In genomic region chr11:46364056-46364455, GRCh38 we compare ENCODE assay signal across 12 cellular contexts. TPM values are rescaled to one million over a fixed set of nuclear protein-coding genes. Genes with fewer than 3 reads are reported as not detected.
DNase-seq lines count a peak whose midpoint lies in the region; ATAC-seq and TF ChIP-seq lines count a peak whose summit lies in the region.
"Had no signal": no experiment of that assay in that cellular context is flagged by ENCODE, and none has a peak within 500 bp of the region (broad histone marks: within the 10 kb centered on the region; RNA-seq: fewer than 3 reads in every experiment).

No MANE protein-coding gene starts in this region.

- TF ChIP-seq EP300 in upper lobe of left lung (IDR thresholded peaks at IDR 0.05), result no peak

- ATAC-seq in lung (ENCODE audit: insufficient read depth, low FRiP score), result no peak
- no peak for ATAC-seq in upper lobe of left lung (ENCODE audit: low FRiP score in 2 of 2)
- no peak for ATAC-seq in HG02840 (IDR thresholded peaks at IDR 0.05; ENCODE audit: low FRiP score, unreplicated experiment)
- ATAC-seq: K562 had no signal

- H3K4me2 ChIP-seq in mammary epithelial cell (ENCODE audit: insufficient read depth, low read depth, low read length), result no peak overlapping the region

- in situ Hi-C loops in mammary epithelial cell (cut with MboI; ENCODE audit: low sequenced_read_pairs in 2 of 2), result no loop called here

- intact Hi-C loops in breast epithelium (cut with DNase I; ENCODE audit: low total_unique reads) (no loop called here), mammary epithelial cell (cut with micrococcal nuclease) (no loop called here), adrenal gland (cut with DNase I) (no loop called here)

- no peak overlapping the region for H2AFZ ChIP-seq in mammary epithelial cell (ENCODE audit: low read depth, low read length)

- no peak overlapping the region for H3K27ac Mint-ChIP-seq in activated CD4-positive, alpha-beta T cell treated with anti-CD3 and anti-CD28 coated beads, Interleukin-2, amount 10 ng/mL, durations not matched to agents 7 days and 5 days

- BruUV-seq in mammary epithelial cell (replicated peaks; lab: Mats Ljungman, UMichigan), result no TSS peak

- POLR2A ChIA-PET in activated CD4-positive, alpha-beta T cell treated with anti-CD3 and anti-CD28 coated beads, Interleukin-2, amount 10 ng/mL, durations not matched to agents 7 days and 5 days (lab: Charles Lee), result no interaction called here

- dilution Hi-C loops in mammary epithelial cell (cut with HindIII; ENCODE audit: low sequenced_read_pairs), result no loop called here

- H3K79me2 ChIP-seq in mammary epithelial cell (ENCODE audit: insufficient read depth, low read length), result peaks cover 88% of the 10 kb centered on the region

- H3K27me3 Mint-ChIP-seq in activated CD4-positive, alpha-beta T cell treated with anti-CD3 and anti-CD28 coated beads, Interleukin-2, amount 10 ng/mL, durations not matched to agents 7 days and 5 days, result no peaks in the 10 kb centered on the region

- TF ChIP-seq POLR2A in breast epithelium (IDR thresholded peaks at IDR 0.05) (no peak), adrenal gland (IDR thresholded peaks at IDR 0.05) (no peak), upper lobe of left lung (IDR thresholded peaks at IDR 0.05) (no peak)

- 77% methylated on average over 7 of the region's 9 CpGs for WGBS in mammary epithelial cell (ENCODE audit: low coverage, missing lambda C conversion rate)
- WGBS in adrenal gland, 4 donors, result 74 to 82% (median 79%) methylated on average over 7 to 9 of the region's 9 CpGs
- WGBS in lung, 2 donors, result 79 to 89% methylated on average over 9 of the region's 9 CpGs
- WGBS in upper lobe of left lung, 2 donors, result 83 to 87% methylated on average over 5 to 9 of the region's 9 CpGs

- H3K9me3 ChIP-seq in breast epithelium, result no peaks in the 10 kb centered on the region
- H3K9me3 ChIP-seq in mammary epithelial cell (replicated peaks; ENCODE audit: insufficient read depth, low read length), result no peaks in the 10 kb centered on the region
- no peaks in the 10 kb centered on the region for H3K9me3 ChIP-seq in adrenal gland (replicated peaks in 1 of 3)
- no peaks in the 10 kb centered on the region for H3K9me3 ChIP-seq in lung (ENCODE audit: control insufficient read depth in 2 of 2, insufficient read depth in 1 of 2, low read length in 1 of 2)
- no peaks in the 10 kb centered on the region for H3K9me3 ChIP-seq in upper lobe of left lung
- H3K9me3 ChIP-seq: ascending aorta had no signal

- H3K4me1 ChIP-seq in breast epithelium, result peaks cover 22 to 29% of the 10 kb centered on the region in 2 donors
- peaks cover 39% of the 10 kb centered on the region for H3K4me1 ChIP-seq in mammary epithelial cell (ENCODE audit: insufficient read depth, low read length)
- H3K4me1 ChIP-seq in adrenal gland (replicated peaks in 1 of 2), result peaks cover 20 to 41% of the 10 kb centered on the region in 2 donors
- H3K4me1 ChIP-seq in lung (ENCODE audit: control insufficient read depth in 2 of 2, insufficient read depth in 2 of 2, low read length in 2 of 2), result peaks cover 4 to 32% of the 10 kb centered on the region in 2 donors
- H3K4me1 ChIP-seq in upper lobe of left lung, result peaks cover 42 to 74% (median 55%) of the 10 kb centered on the region in 4 donors

- no peak for TF ChIP-seq CTCF in breast epithelium (IDR thresholded peaks at IDR 0.05)
- no peak for TF ChIP-seq CTCF in mammary epithelial cell (conservative IDR thresholded peaks at IDR 0.05 in 1 of 2, IDR thresholded peaks at IDR 0.05 in 1 of 2; ENCODE audit: extremely low read depth in 1 of 2, insufficient read depth in 1 of 2, low read depth in 1 of 2, low read length in 2 of 2)
- no peak for TF ChIP-seq CTCF in adrenal gland (IDR thresholded peaks at IDR 0.05)
- TF ChIP-seq CTCF in lung (IDR thresholded peaks at IDR 0.05; ENCODE audit: control extremely low read depth, extremely low read depth), result no peak
- TF ChIP-seq CTCF in upper lobe of left lung (IDR thresholded peaks at IDR 0.05), result no peak

- no peak overlapping the region for H3K9ac ChIP-seq in mammary epithelial cell (ENCODE audit: insufficient read depth, low read length)

- H3K27me3 ChIP-seq in breast epithelium, result no peaks in the 10 kb centered on the region
- no peaks in the 10 kb centered on the region for H3K27me3 ChIP-seq in mammary epithelial cell (ENCODE audit: insufficient read depth, low read length)
- no peaks in the 10 kb centered on the region for H3K27me3 ChIP-seq in adrenal gland
- H3K27me3 ChIP-seq in lung (ENCODE audit: control insufficient read depth, insufficient read depth), result no peaks in the 10 kb centered on the region
- no peaks in the 10 kb centered on the region for H3K27me3 ChIP-seq in upper lobe of left lung
- H3K27me3 ChIP-seq: ascending aorta had no signal

- H3K36me3 ChIP-seq in breast epithelium (no peaks in the 10 kb centered on the region), mammary epithelial cell (ENCODE audit: insufficient read depth, low read length) (peaks cover 8% of the 10 kb centered on the region), adrenal gland (replicated peaks in 1 of 2) (peaks cover 0 to 14% of the 10 kb centered on the region in 2 donors), lung (ENCODE audit: control insufficient read depth in 2 of 2, insufficient read depth in 2 of 2, low read length in 2 of 2) (peaks cover 0 to 12% of the 10 kb centered on the region in 2 donors), upper lobe of left lung (peaks cover 0 to 13% (median 11%) of the 10 kb centered on the region in 4 donors)

- DNase-seq in breast epithelium (ENCODE audit: low spot score in 2 of 2) (no peak), mammary epithelial cell (no peak), adrenal gland (no peak), lung (ENCODE audit: low spot score) (no peak), upper lobe of left lung (no peak), SK-N-DZ (ENCODE audit: low spot score) (no peak)
- DNase-seq in activated CD4-positive, alpha-beta T cell treated with anti-CD3 and anti-CD28 coated beads, Interleukin-2, amount 10 ng/mL, durations not matched to agents 7 days and 5 days, result no peak
- DNase-seq: NCI-H1694, T-helper 2 cell had no signal

- H3K4me3 ChIP-seq in breast epithelium, result no peak overlapping the region
- H3K4me3 ChIP-seq in mammary epithelial cell (replicated peaks in 1 of 3; ENCODE audit: insufficient read depth in 1 of 3, low read depth in 2 of 3, low read length in 3 of 3), result no peak overlapping the region
- no peak overlapping the region for H3K4me3 ChIP-seq in adrenal gland
- no peak overlapping the region for H3K4me3 ChIP-seq in lung
- no peak overlapping the region for H3K4me3 ChIP-seq in upper lobe of left lung
- H3K4me3 ChIP-seq: ascending aorta, K562 had no signal

- H3K27ac ChIP-seq in breast epithelium (peak overlapping the region; percentile 90 to 98), mammary epithelial cell (ENCODE audit: insufficient read depth, low read depth, low read length) (no peak overlapping the region), adrenal gland (peak overlapping the region in 3 of 5 donors; percentile 76 to 93 (median 90)), lung (ENCODE audit: low read depth in 1 of 2, low read length in 1 of 2) (peak overlapping the region; percentile 73 to 85), upper lobe of left lung (peak overlapping the region in 3 of 4 donors; percentile 67 to 91 (median 87))

- H3K36me3 Mint-ChIP-seq in activated CD4-positive, alpha-beta T cell treated with anti-CD3 and anti-CD28 coated beads, Interleukin-2, amount 10 ng/mL, durations not matched to agents 7 days and 5 days (ENCODE audit: low read depth), result peaks cover 20% of the 10 kb centered on the region

- CTCF ChIA-PET in mammary epithelial cell (lab: Charles Lee; ENCODE audit: low non-redundant PET), result interaction anchor here (2.5 kb wide), 1 partner anchor 12 kb away, joined by 12 read pairs; no protein-coding TSS in a partner anchor
- CTCF ChIA-PET in activated CD4-positive, alpha-beta T cell treated with anti-CD3 and anti-CD28 coated beads, Interleukin-2, amount 10 ng/mL, durations not matched to agents 7 days and 5 days (lab: Charles Lee), result interaction anchor here (2.0 to 18.0 kb wide), 2 partner anchors 13 to 124 kb away, joined by 4 to 280 read pairs; partner anchors contain the start of gene DGKZ

- H3K9me3 Mint-ChIP-seq in activated CD4-positive, alpha-beta T cell treated with anti-CD3 and anti-CD28 coated beads, Interleukin-2, amount 10 ng/mL, durations not matched to agents 7 days and 5 days, result no peaks in the 10 kb centered on the region

- H3K4me3 Mint-ChIP-seq in activated CD4-positive, alpha-beta T cell treated with anti-CD3 and anti-CD28 coated beads, Interleukin-2, amount 10 ng/mL, durations not matched to agents 7 days and 5 days, result no peak overlapping the region

- H4K20me1 ChIP-seq in mammary epithelial cell (ENCODE audit: insufficient read depth, low read length), result no peaks in the 10 kb centered on the region

- H3K4me1 Mint-ChIP-seq in activated CD4-positive, alpha-beta T cell treated with anti-CD3 and anti-CD28 coated beads, Interleukin-2, amount 10 ng/mL, durations not matched to agents 7 days and 5 days, result peaks cover 48% of the 10 kb centered on the region

RNA-seq across cellular contexts. Expression of gene DGKZ, which starts 16.8 kb away (rescaled TPM):
- total RNA-seq in breast epithelium (10 to 100 TPM; 42.3 to 46.5 (median 46.2) TPM), mammary epithelial cell (10 to 100 TPM; 80.7 to 83.6 TPM), adrenal gland (10 to 100 TPM; 32.6 to 63.4 (median 44.0) TPM), lung (10 to 100 TPM; 33.3 to 63.2 TPM), upper lobe of left lung (100 to 1,000 TPM in 2 of 6 donors, 10 to 100 TPM in 4; 55.1 to 145 (median 65.5) TPM)
- polyA plus RNA-seq in mammary epithelial cell (71.3 TPM), adrenal gland (100 to 1,000 TPM in 1 of 3 donors, 10 to 100 TPM in 2; 12.4 to 160 (median 57.0) TPM), lung (10 to 100 TPM; 42.2 to 46.0 TPM)
- 90.3 TPM for polyA minus RNA-seq in mammary epithelial cell
- 54.5 and 58.7 TPM in 2 replicates for polyA plus RNA-seq in SK-N-DZ (2014; cell fraction: cytosol; rRNA removed)
- polyA plus RNA-seq in SK-N-DZ (2014; cell fraction: nucleus; rRNA removed), result 148 and 162 TPM in 2 replicates
- total RNA-seq in activated CD4-positive, alpha-beta T cell treated with anti-CD3 and anti-CD28 coated beads, Interleukin-2, amount 10 ng/mL, durations not matched to agents 7 days and 5 days, result 100 to 1,000 TPM; 178 to 187 TPM

RNA-seq across cellular contexts. Expression of gene MDK, which starts 17.4 kb away (rescaled TPM):
- total RNA-seq in breast epithelium (100 to 1,000 TPM in 1 of 3 donors, 10 to 100 TPM in 2; 20.5 to 115 (median 54.7) TPM), mammary epithelial cell (1 to 10 TPM; 2.3 to 2.4 TPM), adrenal gland (100 to 1,000 TPM in 6 of 8 donors, 10 to 100 TPM in 2; 73.4 to 358 (median 128) TPM), lung (100 to 1,000 TPM in 1 of 2 donors, 10 to 100 TPM in 1; 52.1 to 134 TPM), upper lobe of left lung (10 to 100 TPM in 5 of 6 donors, not detected in 1; 14.3 to 44.8 (median 34.1) TPM)
- polyA plus RNA-seq in mammary epithelial cell (2.1 TPM), adrenal gland (100 to 1,000 TPM in 1 of 3 donors, 10 to 100 TPM in 2; 88.8 to 128 (median 94.0) TPM), lung (10 to 100 TPM; 26.9 to 30.9 TPM)
- not detected for polyA minus RNA-seq in mammary epithelial cell
- 2,839 and 3,450 TPM in 2 replicates for polyA plus RNA-seq in SK-N-DZ (2014; cell fraction: cytosol; rRNA removed)
- 2,101 and 2,397 TPM in 2 replicates for polyA plus RNA-seq in SK-N-DZ (2014; cell fraction: nucleus; rRNA removed)
- total RNA-seq in activated CD4-positive, alpha-beta T cell treated with anti-CD3 and anti-CD28 coated beads, Interleukin-2, amount 10 ng/mL, durations not matched to agents 7 days and 5 days, result 10 to 100 TPM in 1 of 2 experiments, 1 to 10 TPM in 1; 8.2 to 10.5 TPM

RNA-seq across cellular contexts. Expression of gene CHRM4, which starts 27.5 kb away (rescaled TPM):
- total RNA-seq in breast epithelium (1 to 10 TPM in 1 of 3 donors, under 1 TPM in 1, not detected in 1; 0.66 to 1.1 TPM), mammary epithelial cell (under 1 TPM in 1 of 2 donors, not detected in 1; 0.17 TPM), adrenal gland (under 1 TPM in 3 of 8 donors, not detected in 5; 0.14 to 0.81 (median 0.51) TPM), lung (under 1 TPM in 1 of 2 donors, not detected in 1; 0.28 TPM), upper lobe of left lung (1 to 10 TPM in 1 of 6 donors, under 1 TPM in 3, not detected in 2; 0.34 to 1.4 (median 0.53) TPM)
- polyA plus RNA-seq in mammary epithelial cell (0.03 TPM), adrenal gland (under 1 TPM in 2 of 3 donors, not detected in 1; 0.32 to 0.38 TPM), lung (under 1 TPM; 0.05 to 0.10 TPM)
- polyA minus RNA-seq in mammary epithelial cell, result not detected
- 2.3 and 4.6 TPM in 2 replicates for polyA plus RNA-seq in SK-N-DZ (2014; cell fraction: cytosol; rRNA removed)
- 1.6 and 2.3 TPM in 2 replicates for polyA plus RNA-seq in SK-N-DZ (2014; cell fraction: nucleus; rRNA removed)
- total RNA-seq in activated CD4-positive, alpha-beta T cell treated with anti-CD3 and anti-CD28 coated beads, Interleukin-2, amount 10 ng/mL, durations not matched to agents 7 days and 5 days, result under 1 TPM; 0.12 to 0.31 TPM
- total RNA-seq: ascending aorta had no signal
